15 cellular contexts compared by ENCODE assay signal in the genomic region with DNA sequence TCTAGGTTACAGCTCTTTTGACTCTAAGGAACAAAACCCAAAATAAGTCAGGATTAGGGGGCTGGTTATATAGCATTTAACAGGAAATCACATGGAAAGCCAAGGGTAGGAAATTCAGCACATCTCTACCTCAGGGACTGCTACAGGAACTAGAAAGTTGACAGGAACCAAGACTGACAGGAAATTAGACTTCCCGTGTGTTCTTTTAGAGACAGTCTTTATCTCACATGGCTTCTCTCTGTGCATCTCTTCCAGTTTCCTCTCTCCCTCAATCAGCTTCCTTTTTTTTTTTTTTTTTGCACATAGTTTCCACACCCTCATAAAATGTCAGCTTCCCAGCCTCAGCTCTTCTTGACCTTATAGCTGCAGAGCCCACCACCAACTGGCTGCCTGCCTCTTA. TPM values are rescaled to one million over a fixed set of nuclear protein-coding genes. Genes with fewer than 3 reads are reported as not detected.
DNase-seq lines count a peak whose midpoint lies in the region; ATAC-seq and TF ChIP-seq lines count a peak whose summit lies in the region.
"Had no signal": no experiment of that assay in that cellular context is flagged by ENCODE, and none has a peak within 500 bp of the region (broad histone marks: within the 10 kb centered on the region; RNA-seq: fewer than 3 reads in every experiment).

No MANE protein-coding gene starts in this region.

- peaks cover 0 to 4% (median 0%) of the 10 kb centered on the region in 3 donors for H3K36me3 Mint-ChIP-seq in CD8-positive, alpha-beta memory T cell
- H3K36me3 Mint-ChIP-seq in endothelial cell (ENCODE audit: low read depth, unreplicated experiment): peaks cover 10% of the 10 kb centered on the region

- no peak for TF ChIP-seq CTCF in RWPE2 (IDR thresholded peaks at IDR 0.05; ENCODE audit: poor library complexity, severe bottlenecking)
- no peak for TF ChIP-seq CTCF in endothelial cell (IDR thresholded peaks at IDR 0.05; ENCODE audit: unreplicated experiment)
- TF ChIP-seq CTCF in esophagus muscularis mucosa (IDR thresholded peaks at IDR 0.05): no peak

- no peak overlapping the region for H3K4me3 ChIP-seq in CD8-positive, alpha-beta memory T cell (ENCODE audit: low read length)
- H3K4me3 ChIP-seq in RWPE2 (ENCODE audit: severe bottlenecking) (no peak overlapping the region), esophagus muscularis mucosa (no peak overlapping the region)
- H3K4me3 ChIP-seq: prostate gland, stomach had no signal

- ATAC-seq in RWPE2 (ENCODE audit: low read depth) (no peak), GM19452 (IDR thresholded peaks at IDR 0.05; ENCODE audit: unreplicated experiment) (no peak), HG02571 (IDR thresholded peaks at IDR 0.05; ENCODE audit: unreplicated experiment) (no peak), HG02678 (IDR thresholded peaks at IDR 0.05; ENCODE audit: unreplicated experiment) (no peak)
- ATAC-seq: HCT116, left colon, Panc1 had no signal

- TF ChIP-seq EP300 in esophagus muscularis mucosa (IDR thresholded peaks at IDR 0.05): no peak

- POLR2A ChIA-PET in CD8-positive, alpha-beta memory T cell (lab: Charles Lee): interaction anchor here (0.6 to 0.8 kb wide), 3 partner anchors 9 to 149 kb away, joined by 3 to 5 read pairs (median 4); partner anchors contain the start of gene CCIN

- H3K27me3 Mint-ChIP-seq in CD8-positive, alpha-beta memory T cell: peaks cover 0 to 1% of the 10 kb centered on the region in 2 donors
- peaks cover 3% of the 10 kb centered on the region for H3K27me3 Mint-ChIP-seq in endothelial cell (ENCODE audit: unreplicated experiment)

- no peaks in the 10 kb centered on the region for H3K36me3 ChIP-seq in CD8-positive, alpha-beta memory T cell (ENCODE audit: insufficient read depth, low read length)
- no peaks in the 10 kb centered on the region for H3K36me3 ChIP-seq in RWPE2 (ENCODE audit: low read depth)
- no peaks in the 10 kb centered on the region for H3K36me3 ChIP-seq in esophagus muscularis mucosa
- H3K36me3 ChIP-seq: prostate gland, stomach had no signal

- WGBS in esophagus muscularis mucosa: 19% methylated on average over 1 of the region's 1 CpG

- H3K4me1 Mint-ChIP-seq in CD8-positive, alpha-beta memory T cell: peaks cover 56 to 73% (median 69%) of the 10 kb centered on the region in 3 donors
- peaks cover 69% of the 10 kb centered on the region for H3K4me1 Mint-ChIP-seq in endothelial cell (ENCODE audit: unreplicated experiment)

- peak; percentile 55 to 65 for DNase-seq in AML-193 (lab: John Stamatoyannopoulos, UW)
- no peak for DNase-seq in CD8-positive, alpha-beta memory T cell
- no peak for DNase-seq in RWPE2 (ENCODE audit: low spot score)
- DNase-seq in endothelial cell (ENCODE audit: low spot score): no peak
- DNase-seq in esophagus muscularis mucosa (ENCODE audit: extremely low spot score): no peak
- DNase-seq: activated CD4-positive, CD25-positive, alpha-beta regulatory T cell treated with anti-CD3 and anti-CD28 coated beads, Interleukin-2, amount 50 U/mL, for 72 hours; left colon; stimulated activated CD4-positive, alpha-beta T cell treated with anti-CD3 and anti-CD28 coated beads, Interleukin-4, amount 100 ng/mL, for 24 hours; stomach had no signal

- H3K9me3 Mint-ChIP-seq in CD8-positive, alpha-beta memory T cell: no peaks in the 10 kb centered on the region
- no peaks in the 10 kb centered on the region for H3K9me3 Mint-ChIP-seq in endothelial cell (ENCODE audit: unreplicated experiment)

- no peak for TF ChIP-seq POLR2A in esophagus muscularis mucosa (IDR thresholded peaks at IDR 0.05; ENCODE audit: low read depth)

- peaks cover 34% of the 10 kb centered on the region for H3K4me1 ChIP-seq in CD8-positive, alpha-beta memory T cell (ENCODE audit: insufficient read depth, low read length)
- H3K4me1 ChIP-seq in RWPE2 (ENCODE audit: insufficient read depth, poor library complexity, severe bottlenecking): peaks cover 16% of the 10 kb centered on the region
- peaks cover 26 to 52% (median 44%) of the 10 kb centered on the region in 4 donors for H3K4me1 ChIP-seq in esophagus muscularis mucosa
- H3K4me1 ChIP-seq: prostate gland had no signal

- H3K27ac ChIP-seq in CD8-positive, alpha-beta memory T cell (ENCODE audit: low read depth, low read length): no peak overlapping the region
- H3K27ac ChIP-seq in RWPE2 (ENCODE audit: poor library complexity, severe bottlenecking) (peak overlapping the region; percentile 37), esophagus muscularis mucosa (replicated peaks in 1 of 4) (peak overlapping the region in 1 of 4 donors; percentile 17)
- H3K27ac ChIP-seq: prostate gland had no signal

- H3K4me3 Mint-ChIP-seq in CD8-positive, alpha-beta memory T cell: peak overlapping the region in 4 of 7 donors; percentile 3 to 41 (median 22)
- H3K4me3 Mint-ChIP-seq in endothelial cell (ENCODE audit: unreplicated experiment): peak overlapping the region; percentile 17

- CTCF ChIA-PET in CD8-positive, alpha-beta memory T cell (lab: Charles Lee): interaction anchor here (0.8 kb wide), 1 partner anchor 14 kb away, joined by 3 read pairs; no protein-coding TSS in a partner anchor

- H3K9me3 ChIP-seq in CD8-positive, alpha-beta memory T cell (ENCODE audit: low read length): no peaks in the 10 kb centered on the region
- H3K9me3 ChIP-seq in RWPE2 (ENCODE audit: severe bottlenecking) (no peaks in the 10 kb centered on the region), esophagus muscularis mucosa (no peaks in the 10 kb centered on the region)
- H3K9me3 ChIP-seq: prostate gland, stomach had no signal

- intact Hi-C loops in esophagus muscularis mucosa (cut with DNase I): no loop called here

- H3K27me3 ChIP-seq in CD8-positive, alpha-beta memory T cell (ENCODE audit: insufficient read depth, low read length, poor library complexity, severe bottlenecking): no peaks in the 10 kb centered on the region
- no peaks in the 10 kb centered on the region for H3K27me3 ChIP-seq in RWPE2 (ENCODE audit: insufficient read depth, poor library complexity, severe bottlenecking)
- no peaks in the 10 kb centered on the region for H3K27me3 ChIP-seq in esophagus muscularis mucosa

- peak overlapping the region in 7 of 8 donors; percentile 10 to 83 (median 43) for H3K27ac Mint-ChIP-seq in CD8-positive, alpha-beta memory T cell
- peak overlapping the region; percentile 88 for H3K27ac Mint-ChIP-seq in endothelial cell (ENCODE audit: unreplicated experiment)

RNA-seq across cellular contexts. Expression of gene RECK, which starts 4.8 kb away (rescaled TPM):
- 1 to 10 TPM; 3.7 to 4.3 TPM for total RNA-seq in CD8-positive, alpha-beta memory T cell
- 15.0 TPM for polyA plus RNA-seq in CD8-positive, alpha-beta memory T cell
- total RNA-seq in endothelial cell (ENCODE audit: unreplicated experiment) (48.2 TPM), esophagus muscularis mucosa (10 to 100 TPM; 16.6 to 24.2 (median 19.0) TPM)

Comparison
In these comparisons a context has a peak if more than half of its experiments do, and no peak if none do; other contexts are left out.
1. DNase-seq: peak in AML-193 (2 of 2); none in CD8-positive, alpha-beta memory T cell (0 of 5), RWPE2 (single experiment), endothelial cell (single experiment) and esophagus muscularis mucosa (single experiment).